1 cellular context compared by ENCODE assay signal in genomic region chr2:70523996-70524965, GRCh38.
TF ChIP-seq lines count a peak whose summit lies in the region.

No MANE protein-coding gene starts in this region.

TF ChIP-seq in HepG2, 621 proteins besides CTCF, POLR2A, EP300 and RAD21 (continued from another document and continues in another):
- TF ChIP-seq ZNF367 (CRISPR knock-in tag; IDR thresholded peaks at IDR 0.05; ENCODE audit: borderline replicate concordance) (no peak), ZNF530 (CRISPR knock-in tag; IDR thresholded peaks at IDR 0.05; ENCODE audit: low read depth) (no peak), ZNF780A (CRISPR knock-in tag; IDR thresholded peaks at IDR 0.05) (no peak), BATF2 (CRISPR knock-in tag; IDR thresholded peaks at IDR 0.05) (no peak), TAF1 (CRISPR knock-in tag; IDR thresholded peaks at IDR 0.05) (no peak), ZNF414 (CRISPR knock-in tag; IDR thresholded peaks at IDR 0.05) (no peak), THAP11 (CRISPR knock-in tag; IDR thresholded peaks at IDR 0.05) (no peak), ZNF563 (CRISPR knock-in tag; IDR thresholded peaks at IDR 0.05) (0 out of 2 replicates have a peak, but pooled peaks have one; percentile 49), ZNF768 (CRISPR knock-in tag; IDR thresholded peaks at IDR 0.05) (no peak), ZC3H4 (CRISPR knock-in tag; IDR thresholded peaks at IDR 0.05; ENCODE audit: borderline replicate concordance) (no peak), MED1 (CRISPR knock-in tag; IDR thresholded peaks at IDR 0.05) (no peak), ZNF101 (CRISPR knock-in tag; IDR thresholded peaks at IDR 0.05; ENCODE audit: borderline replicate concordance, low read depth) (no peak), ZFX (CRISPR knock-in tag; IDR thresholded peaks at IDR 0.05; ENCODE audit: low read depth) (no peak), HDAC2 (CRISPR knock-in tag; IDR thresholded peaks at IDR 0.05) (no peak), ZNF3 (CRISPR knock-in tag; IDR thresholded peaks at IDR 0.05) (no peak), MATR3 (CRISPR knock-in tag; IDR thresholded peaks at IDR 0.05) (no peak), ZFY (CRISPR knock-in tag; IDR thresholded peaks at IDR 0.05) (0 out of 2 replicates have a peak, but pooled peaks have one; percentile 9), RNF219 (CRISPR knock-in tag; IDR thresholded peaks at IDR 0.05) (no peak), KLF15 (CRISPR knock-in tag; IDR thresholded peaks at IDR 0.05; ENCODE audit: borderline replicate concordance) (no peak), NCOA1 (CRISPR knock-in tag; IDR thresholded peaks at IDR 0.05) (no peak), SALL1 (CRISPR knock-in tag; IDR thresholded peaks at IDR 0.05) (peak; percentile 30; the same call in 1 of the 2 replicates), ZNF646 (CRISPR knock-in tag; IDR thresholded peaks at IDR 0.05) (0 out of 2 replicates have a peak, but pooled peaks have one; percentile 36), ZNF607 (CRISPR knock-in tag; IDR thresholded peaks at IDR 0.05; ENCODE audit: borderline replicate concordance) (no peak), ZNF275 (CRISPR knock-in tag; IDR thresholded peaks at IDR 0.05; ENCODE audit: borderline replicate concordance) (no peak), ZUFSP (CRISPR knock-in tag; IDR thresholded peaks at IDR 0.05; ENCODE audit: borderline replicate concordance) (no peak), ZNF841 (CRISPR knock-in tag; IDR thresholded peaks at IDR 0.05; ENCODE audit: borderline replicate concordance) (no peak), NFRKB (IDR thresholded peaks at IDR 0.05) (no peak), NCOA5 (CRISPR knock-in tag; IDR thresholded peaks at IDR 0.05) (no peak)
- TF ChIP-seq, protein P1, sequence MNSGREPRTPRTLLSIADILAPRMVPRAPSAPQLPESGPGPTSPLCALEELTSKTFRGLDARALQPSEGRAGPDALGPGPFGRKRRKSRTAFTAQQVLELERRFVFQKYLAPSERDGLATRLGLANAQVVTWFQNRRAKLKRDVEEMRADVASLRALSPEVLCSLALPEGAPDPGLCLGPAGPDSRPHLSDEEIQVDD (CRISPR knock-in tag; IDR thresholded peaks at IDR 0.05; ENCODE audit: borderline replicate concordance): no peak
- TF ChIP-seq, protein P2, sequence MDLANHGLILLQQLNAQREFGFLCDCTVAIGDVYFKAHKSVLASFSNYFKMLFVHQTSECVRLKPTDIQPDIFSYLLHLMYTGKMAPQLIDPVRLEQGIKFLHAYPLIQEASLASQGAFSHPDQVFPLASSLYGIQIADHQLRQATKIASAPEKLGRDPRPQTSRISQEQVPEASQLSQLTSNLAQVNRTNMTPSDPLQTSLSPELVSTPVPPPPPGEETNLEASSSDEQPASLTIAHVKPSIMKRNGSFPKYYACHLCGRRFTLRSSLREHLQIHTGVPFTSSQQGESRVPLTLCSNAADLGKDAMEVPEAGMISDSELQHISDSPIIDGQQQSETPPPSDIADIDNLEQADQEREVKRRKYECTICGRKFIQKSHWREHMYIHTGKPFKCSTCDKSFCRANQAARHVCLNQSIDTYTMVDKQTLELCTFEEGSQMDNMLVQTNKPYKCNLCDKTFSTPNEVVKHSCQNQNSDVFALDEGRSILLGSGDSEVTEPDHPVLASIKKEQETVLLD (CRISPR knock-in tag; IDR thresholded peaks at IDR 0.05; ENCODE audit: low read depth): no peak
- TF ChIP-seq, protein P3, sequence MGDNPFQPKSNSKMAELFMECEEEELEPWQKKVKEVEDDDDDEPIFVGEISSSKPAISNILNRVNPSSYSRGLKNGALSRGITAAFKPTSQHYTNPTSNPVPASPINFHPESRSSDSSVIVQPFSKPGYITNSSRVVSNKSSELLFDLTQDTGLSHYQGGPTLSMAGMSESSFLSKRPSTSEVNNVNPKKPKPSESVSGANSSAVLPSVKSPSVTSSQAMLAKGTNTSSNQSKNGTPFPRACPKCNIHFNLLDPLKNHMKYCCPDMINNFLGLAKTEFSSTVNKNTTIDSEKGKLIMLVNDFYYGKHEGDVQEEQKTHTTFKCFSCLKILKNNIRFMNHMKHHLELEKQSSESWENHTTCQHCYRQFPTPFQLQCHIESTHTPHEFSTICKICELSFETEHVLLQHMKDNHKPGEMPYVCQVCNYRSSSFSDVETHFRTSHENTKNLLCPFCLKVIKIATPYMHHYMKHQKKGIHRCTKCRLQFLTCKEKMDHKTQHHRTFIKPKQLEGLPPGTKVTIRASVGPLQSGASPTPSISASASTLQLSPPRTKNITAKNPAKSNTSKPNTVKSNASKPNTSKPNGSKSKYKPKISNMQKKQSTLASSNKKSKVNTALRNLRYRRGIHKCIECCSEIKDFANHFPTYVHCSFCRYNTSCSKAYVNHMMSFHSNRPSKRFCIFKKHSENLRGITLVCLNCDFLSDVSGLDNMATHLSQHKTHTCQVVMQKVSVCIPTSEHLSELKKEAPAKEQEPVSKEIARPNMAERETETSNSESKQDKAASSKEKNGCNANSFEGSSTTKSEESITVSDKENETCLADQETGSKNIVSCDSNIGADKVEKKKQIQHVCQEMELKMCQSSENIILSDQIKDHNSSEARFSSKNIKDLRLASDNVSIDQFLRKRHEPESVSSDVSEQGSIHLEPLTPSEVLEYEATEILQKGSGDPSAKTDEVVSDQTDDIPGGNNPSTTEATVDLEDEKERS (CRISPR knock-in tag; IDR thresholded peaks at IDR 0.05): no peak
- TF ChIP-seq, protein P4, sequence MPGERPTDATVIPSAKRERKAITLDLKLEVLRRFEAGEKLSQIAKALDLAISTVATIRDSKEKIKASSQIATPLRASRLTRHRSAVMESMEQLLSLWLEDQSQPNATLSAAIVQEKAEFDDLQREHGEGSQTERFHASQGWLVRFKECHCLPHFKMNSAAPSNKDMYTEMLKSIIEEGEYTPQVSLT (CRISPR knock-in tag; IDR thresholded peaks at IDR 0.05; ENCODE audit: borderline replicate concordance, low read depth): no peak
- TF ChIP-seq, protein P5, sequence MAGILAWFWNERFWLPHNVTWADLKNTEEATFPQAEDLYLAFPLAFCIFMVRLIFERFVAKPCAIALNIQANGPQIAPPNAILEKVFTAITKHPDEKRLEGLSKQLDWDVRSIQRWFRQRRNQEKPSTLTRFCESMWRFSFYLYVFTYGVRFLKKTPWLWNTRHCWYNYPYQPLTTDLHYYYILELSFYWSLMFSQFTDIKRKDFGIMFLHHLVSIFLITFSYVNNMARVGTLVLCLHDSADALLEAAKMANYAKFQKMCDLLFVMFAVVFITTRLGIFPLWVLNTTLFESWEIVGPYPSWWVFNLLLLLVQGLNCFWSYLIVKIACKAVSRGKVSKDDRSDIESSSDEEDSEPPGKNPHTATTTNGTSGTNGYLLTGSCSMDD (CRISPR knock-in tag; IDR thresholded peaks at IDR 0.05): no peak
- TF ChIP-seq, protein P6, sequence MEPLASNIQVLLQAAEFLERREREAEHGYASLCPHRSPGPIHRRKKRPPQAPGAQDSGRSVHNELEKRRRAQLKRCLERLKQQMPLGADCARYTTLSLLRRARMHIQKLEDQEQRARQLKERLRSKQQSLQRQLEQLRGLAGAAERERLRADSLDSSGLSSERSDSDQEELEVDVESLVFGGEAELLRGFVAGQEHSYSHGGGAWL (CRISPR knock-in tag; IDR thresholded peaks at IDR 0.05): no peak
- TF ChIP-seq, protein P7, sequence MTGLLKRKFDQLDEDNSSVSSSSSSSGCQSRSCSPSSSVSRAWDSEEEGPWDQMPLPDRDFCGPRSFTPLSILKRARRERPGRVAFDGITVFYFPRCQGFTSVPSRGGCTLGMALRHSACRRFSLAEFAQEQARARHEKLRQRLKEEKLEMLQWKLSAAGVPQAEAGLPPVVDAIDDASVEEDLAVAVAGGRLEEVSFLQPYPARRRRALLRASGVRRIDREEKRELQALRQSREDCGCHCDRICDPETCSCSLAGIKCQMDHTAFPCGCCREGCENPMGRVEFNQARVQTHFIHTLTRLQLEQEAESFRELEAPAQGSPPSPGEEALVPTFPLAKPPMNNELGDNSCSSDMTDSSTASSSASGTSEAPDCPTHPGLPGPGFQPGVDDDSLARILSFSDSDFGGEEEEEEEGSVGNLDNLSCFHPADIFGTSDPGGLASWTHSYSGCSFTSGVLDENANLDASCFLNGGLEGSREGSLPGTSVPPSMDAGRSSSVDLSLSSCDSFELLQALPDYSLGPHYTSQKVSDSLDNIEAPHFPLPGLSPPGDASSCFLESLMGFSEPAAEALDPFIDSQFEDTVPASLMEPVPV (CRISPR knock-in tag; IDR thresholded peaks at IDR 0.05): no peak
